ENCODE assay signal across 8 cellular contexts in the genomic region with DNA sequence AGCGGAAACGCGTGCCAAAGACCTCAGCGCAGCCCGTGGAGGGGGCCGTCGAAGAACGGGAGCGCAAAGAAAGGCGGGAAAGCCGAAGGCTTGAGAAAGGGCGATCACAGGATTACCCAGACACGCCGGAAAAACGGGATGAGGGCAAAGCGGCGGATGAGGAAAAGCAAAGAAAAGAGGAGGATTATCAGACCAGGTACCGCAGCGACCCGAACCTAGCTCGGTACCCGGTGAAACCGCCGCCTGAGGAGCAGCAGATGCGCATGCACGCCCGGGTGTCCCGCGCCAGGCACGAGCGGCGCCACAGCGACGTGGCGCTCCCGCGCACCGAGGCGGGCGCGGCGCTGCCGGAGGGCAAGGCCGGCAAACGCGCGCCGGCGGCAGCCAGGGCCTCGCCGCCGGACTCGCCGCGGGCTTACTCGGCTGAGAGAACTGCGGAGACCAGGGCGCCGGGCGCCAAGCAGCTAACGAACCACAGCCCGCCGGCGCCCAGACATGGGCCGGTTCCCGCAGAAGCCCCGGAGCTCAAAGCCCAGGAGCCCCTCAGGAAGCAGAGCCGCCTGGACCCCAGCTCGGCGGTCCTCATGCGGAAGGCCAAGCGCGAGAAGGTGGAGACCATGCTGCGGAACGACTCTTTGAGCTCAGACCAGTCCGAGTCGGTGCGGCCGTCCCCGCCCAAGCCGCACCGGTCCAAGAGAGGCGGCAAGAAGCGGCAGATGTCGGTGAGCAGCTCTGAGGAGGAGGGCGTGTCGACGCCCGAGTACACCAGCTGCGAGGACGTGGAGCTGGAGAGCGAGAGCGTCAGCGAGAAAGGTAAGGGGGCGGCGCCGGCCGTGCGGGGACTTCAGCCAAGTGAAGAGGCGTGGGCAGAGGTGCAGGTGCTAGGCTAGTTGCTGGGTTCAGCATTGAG.
DNase-seq lines count a peak whose midpoint lies in the region; ATAC-seq and TF ChIP-seq lines count a peak whose summit lies in the region.

No MANE protein-coding gene starts in this region.

- WGBS in HUES64: 9% methylated on average over 100 of the region's 100 CpGs
- 5 to 6% methylated on average over 100 of the region's 100 CpGs for WGBS in sigmoid colon, 2 donors

- ATAC-seq in GM19463 (IDR thresholded peaks at IDR 0.05; ENCODE audit: unreplicated experiment): peak; percentile 88
- peak; percentile 39 for ATAC-seq in activated naive CD8-positive, alpha-beta T cell treated with anti-CD3 and anti-CD28 coated beads, Interleukin-2, amount 10 ng/mL, durations not matched to agents 7 days and 5 days (ENCODE audit: low read depth)
- ATAC-seq in natural killer cell: no peak

- H3K27me3 Mint-ChIP-seq in activated naive CD8-positive, alpha-beta T cell treated with anti-CD3 and anti-CD28 coated beads, Interleukin-2, amount 10 ng/mL, durations not matched to agents 7 days and 5 days: peaks cover 43% of the 10 kb centered on the region
- H3K27me3 Mint-ChIP-seq in natural killer cell (ENCODE audit: low read depth in 2 of 2): peaks cover 28 to 52% of the 10 kb centered on the region in 2 donors

- H3K27me3 ChIP-seq in HUES64 (ENCODE audit: insufficient read depth, low read length) (peaks cover 56% of the 10 kb centered on the region), sigmoid colon (peaks cover 0 to 23% (median 0%) of the 10 kb centered on the region in 3 donors)

- POLR2A ChIA-PET in activated naive CD8-positive, alpha-beta T cell treated with anti-CD3 and anti-CD28 coated beads, Interleukin-2, amount 10 ng/mL, durations not matched to agents 7 days and 5 days (lab: Charles Lee): no interaction called here

- H3K36me3 ChIP-seq in HUES64 (ENCODE audit: insufficient read depth, low read length): no peaks in the 10 kb centered on the region
- H3K36me3 ChIP-seq in sigmoid colon: no peaks in the 10 kb centered on the region

- H3K4me1 ChIP-seq in HUES64 (ENCODE audit: insufficient read depth, low read length) (0 out of 2 replicates have a peak, but pooled peaks cover 5% of the 10 kb centered on the region), sigmoid colon (peaks cover 0 to 11% (median 5%) of the 10 kb centered on the region in 4 donors)

- H3K27ac ChIP-seq in HUES64 (ENCODE audit: low read depth, low read length): no peak overlapping the region
- H3K27ac ChIP-seq in sigmoid colon: peak overlapping the region in 2 of 4 donors; percentile 5 to 23

- peaks cover 3% of the 10 kb centered on the region for H3K36me3 Mint-ChIP-seq in activated naive CD8-positive, alpha-beta T cell treated with anti-CD3 and anti-CD28 coated beads, Interleukin-2, amount 10 ng/mL, durations not matched to agents 7 days and 5 days
- H3K36me3 Mint-ChIP-seq in natural killer cell: peaks cover 18% of the 10 kb centered on the region

- TF ChIP-seq EP300 in sigmoid colon (IDR thresholded peaks at IDR 0.05): no peak

- no peak for TF ChIP-seq POLR2A in sigmoid colon (IDR thresholded peaks at IDR 0.05)

- peaks cover 2% of the 10 kb centered on the region for H3K9me3 Mint-ChIP-seq in activated naive CD8-positive, alpha-beta T cell treated with anti-CD3 and anti-CD28 coated beads, Interleukin-2, amount 10 ng/mL, durations not matched to agents 7 days and 5 days
- H3K9me3 Mint-ChIP-seq in natural killer cell: peaks cover 5 to 12% of the 10 kb centered on the region in 2 donors

- peak overlapping the region; percentile 60 for H3K9ac ChIP-seq in HUES64 (ENCODE audit: low read depth, low read length)

- no peaks in the 10 kb centered on the region for H3K9me3 ChIP-seq in HUES64 (ENCODE audit: insufficient read depth, low read depth, low read length)
- H3K9me3 ChIP-seq in sigmoid colon: no peaks in the 10 kb centered on the region

- no peak overlapping the region for H3K27ac Mint-ChIP-seq in activated naive CD8-positive, alpha-beta T cell treated with anti-CD3 and anti-CD28 coated beads, Interleukin-2, amount 10 ng/mL, durations not matched to agents 7 days and 5 days
- no peak overlapping the region for H3K27ac Mint-ChIP-seq in natural killer cell

- TF ChIP-seq CTCF in sigmoid colon (IDR thresholded peaks at IDR 0.05): no peak
- no peak for TF ChIP-seq CTCF in natural killer cell (IDR thresholded peaks at IDR 0.05)

- DNase-seq in Daoy (ENCODE audit: low read depth) (peak; percentile 81), hippocampal formation (lab: John Stamatoyannopoulos, UW) (peak; percentile 19 to 28), sigmoid colon (no peak), natural killer cell (no peak), HT-29 (ENCODE audit: low spot score) (no peak)
- DNase-seq in activated naive CD8-positive, alpha-beta T cell treated with anti-CD3 and anti-CD28 coated beads, Interleukin-2, amount 10 ng/mL, durations not matched to agents 7 days and 5 days: peak; percentile 30

- peaks cover 2% of the 10 kb centered on the region for H3K4me1 Mint-ChIP-seq in activated naive CD8-positive, alpha-beta T cell treated with anti-CD3 and anti-CD28 coated beads, Interleukin-2, amount 10 ng/mL, durations not matched to agents 7 days and 5 days
- peaks cover 0 to 4% of the 10 kb centered on the region in 2 donors for H3K4me1 Mint-ChIP-seq in natural killer cell

- intact Hi-C loops in sigmoid colon (cut with DNase I): no loop called here
- intact Hi-C loops in natural killer cell (cut with micrococcal nuclease): no loop called here

- H3K4me3 Mint-ChIP-seq in activated naive CD8-positive, alpha-beta T cell treated with anti-CD3 and anti-CD28 coated beads, Interleukin-2, amount 10 ng/mL, durations not matched to agents 7 days and 5 days: peak overlapping the region; percentile 31
- H3K4me3 Mint-ChIP-seq in natural killer cell: no peak overlapping the region

- H3K4me3 ChIP-seq in HUES64 (ENCODE audit: low read length): peak overlapping the region; percentile 48
- peak overlapping the region; percentile 17 to 52 (median 42) for H3K4me3 ChIP-seq in sigmoid colon

Comparison
In these comparisons a context has a peak if more than half of its experiments do, and no peak if none do; other contexts are left out.
1. DNase-seq: peak in Daoy (single experiment), activated naive CD8-positive, alpha-beta T cell treated with anti-CD3 and anti-CD28 coated beads, Interleukin-2, amount 10 ng/mL, durations not matched to agents 7 days and 5 days (single experiment) and hippocampal formation (2 of 2); none in sigmoid colon (single experiment), natural killer cell (single experiment) and HT-29 (single experiment).
2. ATAC-seq: peak in GM19463 (single experiment) and activated naive CD8-positive, alpha-beta T cell treated with anti-CD3 and anti-CD28 coated beads, Interleukin-2, amount 10 ng/mL, durations not matched to agents 7 days and 5 days (single experiment); none in natural killer cell (0 of 3).